In the genomic region with DNA sequence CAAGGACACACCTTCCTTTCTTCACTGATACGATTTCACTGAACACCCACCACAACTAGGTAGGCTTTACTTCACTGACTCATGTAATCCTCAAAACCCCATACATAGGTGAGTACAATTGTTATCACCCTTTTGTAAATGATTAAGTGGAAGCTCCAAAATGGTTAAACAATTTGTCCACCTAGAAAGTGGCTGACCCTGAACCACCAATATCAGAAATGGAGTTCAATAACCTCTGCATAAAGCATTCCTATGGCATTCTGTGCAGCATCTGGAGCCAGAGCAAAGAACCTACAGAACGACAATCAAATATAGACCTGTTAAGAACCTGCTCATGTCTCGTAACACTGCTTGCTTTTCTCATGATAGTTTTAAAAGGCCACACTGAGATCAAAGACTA, we compare ENCODE assay signal across 1 cellular context.
TF ChIP-seq lines count a peak whose summit lies in the region.

No MANE protein-coding gene starts in this region.

TF ChIP-seq in HepG2, 621 proteins besides CTCF, POLR2A, EP300 and RAD21:
- TF ChIP-seq ZNF605 (CRISPR knock-in tag; IDR thresholded peaks at IDR 0.05) (no peak), IRX3 (CRISPR knock-in tag; IDR thresholded peaks at IDR 0.05; ENCODE audit: borderline replicate concordance, low read depth) (no peak), GATA4 (IDR thresholded peaks at IDR 0.05; ENCODE audit: borderline replicate concordance, low read depth) (no peak), HNF1A (IDR thresholded peaks at IDR 0.05; ENCODE audit: low read depth) (0 out of 2 replicates have a peak, but pooled peaks have one; percentile 25), HNF1A (CRISPR knock-in tag; IDR thresholded peaks at IDR 0.05; ENCODE audit: borderline replicate concordance) (no peak; the same call in 1 of the 2 replicates), SOX6 (IDR thresholded peaks at IDR 0.05) (no peak), SOX6 (CRISPR knock-in tag; IDR thresholded peaks at IDR 0.05) (peak; percentile 52), ZNF124 (CRISPR knock-in tag; IDR thresholded peaks at IDR 0.05) (no peak), ZNF652 (CRISPR knock-in tag; IDR thresholded peaks at IDR 0.05; ENCODE audit: borderline replicate concordance, low read depth) (peak; percentile 39; the same call in 1 of the 2 replicates), GATAD2A (CRISPR knock-in tag; IDR thresholded peaks at IDR 0.05) (0 out of 2 replicates have a peak, but pooled peaks have one; percentile 16), BCL6 (CRISPR knock-in tag; IDR thresholded peaks at IDR 0.05) (peak; percentile 54; the same call in 1 of the 2 replicates), RFX5 (IDR thresholded peaks at IDR 0.05; ENCODE audit: low read depth, low read length) (no peak), SOX5 (CRISPR knock-in tag; IDR thresholded peaks at IDR 0.05; ENCODE audit: borderline replicate concordance) (0 out of 2 replicates have a peak, but pooled peaks have one; percentile 13), SOX13 (IDR thresholded peaks at IDR 0.05) (no peak), SOX13 (CRISPR knock-in tag; conservative IDR thresholded peaks at IDR 0.05 in 1 of 2, IDR thresholded peaks at IDR 0.05 in 1 of 2) (peak in 1 of 2 experiments; percentile 36; a peak in 1 of 4 replicates)
- TF ChIP-seq, protein P1, sequence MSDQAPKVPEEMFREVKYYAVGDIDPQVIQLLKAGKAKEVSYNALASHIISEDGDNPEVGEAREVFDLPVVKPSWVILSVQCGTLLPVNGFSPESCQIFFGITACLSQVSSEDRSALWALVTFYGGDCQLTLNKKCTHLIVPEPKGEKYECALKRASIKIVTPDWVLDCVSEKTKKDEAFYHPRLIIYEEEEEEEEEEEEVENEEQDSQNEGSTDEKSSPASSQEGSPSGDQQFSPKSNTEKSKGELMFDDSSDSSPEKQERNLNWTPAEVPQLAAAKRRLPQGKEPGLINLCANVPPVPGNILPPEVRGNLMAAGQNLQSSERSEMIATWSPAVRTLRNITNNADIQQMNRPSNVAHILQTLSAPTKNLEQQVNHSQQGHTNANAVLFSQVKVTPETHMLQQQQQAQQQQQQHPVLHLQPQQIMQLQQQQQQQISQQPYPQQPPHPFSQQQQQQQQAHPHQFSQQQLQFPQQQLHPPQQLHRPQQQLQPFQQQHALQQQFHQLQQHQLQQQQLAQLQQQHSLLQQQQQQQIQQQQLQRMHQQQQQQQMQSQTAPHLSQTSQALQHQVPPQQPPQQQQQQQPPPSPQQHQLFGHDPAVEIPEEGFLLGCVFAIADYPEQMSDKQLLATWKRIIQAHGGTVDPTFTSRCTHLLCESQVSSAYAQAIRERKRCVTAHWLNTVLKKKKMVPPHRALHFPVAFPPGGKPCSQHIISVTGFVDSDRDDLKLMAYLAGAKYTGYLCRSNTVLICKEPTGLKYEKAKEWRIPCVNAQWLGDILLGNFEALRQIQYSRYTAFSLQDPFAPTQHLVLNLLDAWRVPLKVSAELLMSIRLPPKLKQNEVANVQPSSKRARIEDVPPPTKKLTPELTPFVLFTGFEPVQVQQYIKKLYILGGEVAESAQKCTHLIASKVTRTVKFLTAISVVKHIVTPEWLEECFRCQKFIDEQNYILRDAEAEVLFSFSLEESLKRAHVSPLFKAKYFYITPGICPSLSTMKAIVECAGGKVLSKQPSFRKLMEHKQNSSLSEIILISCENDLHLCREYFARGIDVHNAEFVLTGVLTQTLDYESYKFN (CRISPR knock-in tag; conservative IDR thresholded peaks at IDR 0.05) = 0 out of 2 replicates have a peak, but pooled peaks have one; percentile 20
